Comparison of ENCODE assay signal across 2 cellular contexts in the genomic region with DNA sequence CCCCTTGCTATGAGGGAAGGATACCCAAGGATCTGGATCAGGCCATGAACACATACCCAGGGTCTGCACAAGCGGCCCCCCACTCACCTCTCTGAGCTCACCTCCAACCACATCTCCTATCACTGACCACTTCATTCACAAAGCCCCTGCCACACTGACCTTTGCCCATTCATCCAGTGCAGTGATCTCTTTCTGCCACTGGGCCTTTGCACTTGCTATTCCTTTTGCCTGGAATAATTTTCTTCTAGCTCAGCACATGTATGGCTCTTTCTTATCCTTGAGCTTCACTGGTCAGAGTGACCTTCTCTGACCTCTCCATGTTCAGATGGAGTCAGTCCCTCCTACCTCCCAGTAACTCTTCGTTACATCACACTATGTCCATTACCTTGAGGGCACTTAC.
A peak's percentile ranks its signal among the peaks of the same experiment; 100 is the strongest.
TF ChIP-seq lines count a peak whose summit lies in the region.

No MANE protein-coding gene starts in this region.

TF ChIP-seq in HEK293, 187 proteins besides CTCF, POLR2A, EP300 and RAD21 (continued from another document):
- TF ChIP-seq BCL6B (tag by site-specific recombination; IDR thresholded peaks at IDR 0.05) (no peak), ZNF121 (tag by site-specific recombination; IDR thresholded peaks at IDR 0.05) (no peak), ZNF514 (tag by site-specific recombination; IDR thresholded peaks at IDR 0.05) (no peak), ZNF521 (tag by site-specific recombination; IDR thresholded peaks at IDR 0.05) (no peak), ZNF664 (tag by site-specific recombination; IDR thresholded peaks at IDR 0.05) (no peak), ZNF433 (tag by site-specific recombination; IDR thresholded peaks at IDR 0.05; ENCODE audit: low read depth) (no peak), ZNF623 (tag by site-specific recombination; IDR thresholded peaks at IDR 0.05) (peak; percentile 70)

TF ChIP-seq in K562, 482 proteins besides CTCF, POLR2A, EP300 and RAD21 (continued from another document):
- no peak for TF ChIP-seq KDM2B (CRISPR knock-in tag; IDR thresholded peaks at IDR 0.05)
- peak; percentile 3 for TF ChIP-seq RBM25 (IDR thresholded peaks at IDR 0.05; ENCODE audit: low read depth, low read length, severe bottlenecking)
TF ChIP-seq in K562: peak in this region for 1.
